1 cellular context compared by ENCODE assay signal in genomic region chr10:5412277-5412941, GRCh38.
TF ChIP-seq lines count a peak whose summit lies in the region.

A gene with protein sequence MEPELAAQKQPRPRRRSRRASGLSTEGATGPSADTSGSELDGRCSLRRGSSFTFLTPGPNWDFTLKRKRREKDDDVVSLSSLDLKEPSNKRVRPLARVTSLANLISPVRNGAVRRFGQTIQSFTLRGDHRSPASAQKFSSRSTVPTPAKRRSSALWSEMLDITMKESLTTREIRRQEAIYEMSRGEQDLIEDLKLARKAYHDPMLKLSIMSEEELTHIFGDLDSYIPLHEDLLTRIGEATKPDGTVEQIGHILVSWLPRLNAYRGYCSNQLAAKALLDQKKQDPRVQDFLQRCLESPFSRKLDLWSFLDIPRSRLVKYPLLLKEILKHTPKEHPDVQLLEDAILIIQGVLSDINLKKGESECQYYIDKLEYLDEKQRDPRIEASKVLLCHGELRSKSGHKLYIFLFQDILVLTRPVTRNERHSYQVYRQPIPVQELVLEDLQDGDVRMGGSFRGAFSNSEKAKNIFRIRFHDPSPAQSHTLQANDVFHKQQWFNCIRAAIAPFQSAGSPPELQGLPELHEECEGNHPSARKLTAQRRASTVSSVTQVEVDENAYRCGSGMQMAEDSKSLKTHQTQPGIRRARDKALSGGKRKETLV (plus strand): TSS chr10:5412557. CDS start chr10:5412693, 136 bp downstream.

TF ChIP-seq in H1, 55 proteins besides CTCF, POLR2A, EP300 and RAD21 (continued from another document):
- TF ChIP-seq SAP30 (IDR thresholded peaks at IDR 0.05; ENCODE audit: insufficient read depth, insufficient replicate concordance, low read length), result no peak
- TF ChIP-seq CREB1 (IDR thresholded peaks at IDR 0.05), result 0 out of 2 replicates have a peak, but pooled peaks have one; percentile 32
- peak; percentile 96; the same call in 1 of the 2 replicates for TF ChIP-seq RBBP5 (IDR thresholded peaks at IDR 0.05; ENCODE audit: borderline replicate concordance, low read depth, low read length)
- peak; percentile 69; the same call in 1 of the 2 replicates for TF ChIP-seq SP1 (IDR thresholded peaks at IDR 0.05; ENCODE audit: low read depth, low read length)
- no peak for TF ChIP-seq GTF2F1 (IDR thresholded peaks at IDR 0.05; ENCODE audit: borderline replicate concordance, low read depth, low read length)
- TF ChIP-seq YY1 (IDR thresholded peaks at IDR 0.05; ENCODE audit: low read depth, low read length), result peak; percentile 96
- TF ChIP-seq BACH1 (IDR thresholded peaks at IDR 0.05; ENCODE audit: low read length), result no peak
- TF ChIP-seq ASH2L (IDR thresholded peaks at IDR 0.05; ENCODE audit: low read length), result peak; percentile 93
- peak; percentile 50; the same call in 1 of the 2 replicates for TF ChIP-seq TAF1 (IDR thresholded peaks at IDR 0.05; ENCODE audit: low read depth, low read length)
- TF ChIP-seq USF2 (IDR thresholded peaks at IDR 0.05; ENCODE audit: low read length), result no peak
- peak; percentile 91 for TF ChIP-seq PHF8 (conservative IDR thresholded peaks at IDR 0.05; ENCODE audit: low read depth, low read length)
- TF ChIP-seq HDAC6 (IDR thresholded peaks at IDR 0.05; ENCODE audit: low read depth, low read length), result no peak
- peak; percentile 45 for TF ChIP-seq SP2 (IDR thresholded peaks at IDR 0.05; ENCODE audit: low read length)
- peak; percentile 32 for TF ChIP-seq TAF7 (optimal IDR thresholded peaks at IDR 0.05; ENCODE audit: borderline replicate concordance, low read depth, low read length)
- TF ChIP-seq, protein P1, sequence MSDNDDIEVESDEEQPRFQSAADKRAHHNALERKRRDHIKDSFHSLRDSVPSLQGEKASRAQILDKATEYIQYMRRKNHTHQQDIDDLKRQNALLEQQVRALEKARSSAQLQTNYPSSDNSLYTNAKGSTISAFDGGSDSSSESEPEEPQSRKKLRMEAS (IDR thresholded peaks at IDR 0.05), result peak; percentile 65
